ENCODE assay signal across 8 cellular contexts in genomic region chr19:48321622-48322591, GRCh38. TPM values are rescaled to one million over a fixed set of nuclear protein-coding genes. Genes with fewer than 3 reads are reported as not detected.
A peak's percentile ranks its signal among the peaks of the same experiment; 100 is the strongest.
DNase-seq lines count a peak whose midpoint lies in the region; ATAC-seq and TF ChIP-seq lines count a peak whose summit lies in the region.

No MANE protein-coding gene starts in this region.

- DNase-seq in GDM1 (lab: John Stamatoyannopoulos, UW), result peak; percentile 99
- DNase-seq in HCT116 (ENCODE audit: low read depth, low spot score), result peak; percentile 94
- peak; percentile 98 for DNase-seq in MM.1S
- peak; percentile 91 to 92 for DNase-seq in SHP77 (lab: John Stamatoyannopoulos, UW)
- peak; percentile 99 for DNase-seq in activated gamma-delta T cell (lab: John Stamatoyannopoulos, UW)
- peak; percentile 99 for DNase-seq in fibroblast of villous mesenchyme (ENCODE audit: low read depth)
- peak; percentile 98 for DNase-seq in neural progenitor cell (ENCODE audit: low spot score)
- peak; percentile 99 for DNase-seq in stomach

- H3F3A ChIP-seq in MM.1S (ENCODE audit: insufficient read depth, low read length), result peaks cover 4% of the 10 kb centered on the region
- H3F3A ChIP-seq in neural progenitor cell (ENCODE audit: low read depth), result peaks cover 20% of the 10 kb centered on the region

- H3K9me2 ChIP-seq in HCT116 (ENCODE audit: insufficient read depth) (no peaks in the 10 kb centered on the region), MM.1S (replicated peaks; ENCODE audit: insufficient read depth, low read length) (no peaks in the 10 kb centered on the region)

- H3K27me3 ChIP-seq in HCT116 (ENCODE audit: insufficient read depth, low read length) (no peaks in the 10 kb centered on the region), MM.1S (replicated peaks; ENCODE audit: insufficient read depth, low read length) (no peaks in the 10 kb centered on the region), neural progenitor cell (peaks cover 8% of the 10 kb centered on the region), stomach (no peaks in the 10 kb centered on the region)

- CTCF ChIA-PET in HCT116 (lab: Charles Lee), result interaction anchor here (0.9 to 10.2 kb wide), 12 partner anchors 12 to 264 kb away, joined by 3 to 158 read pairs (median 4); partner anchors contain the start of genes KDELR1, SYNGR4 and TMEM143

- peaks cover 2% of the 10 kb centered on the region for H3K9me3 Mint-ChIP-seq in neural progenitor cell

- POLR2A ChIA-PET in HCT116 (lab: Charles Lee), result interaction anchor here (0.5 to 5.8 kb wide), 6 partner anchors 11 to 297 kb away, joined by 3 to 53 read pairs (median 4); partner anchors contain the start of genes RPL18, SPHK2, SYNGR4 and TMEM143

- ATAC-seq in HCT116, result peak; percentile 69

- H4K20me1 ChIP-seq in HCT116 (ENCODE audit: insufficient read depth), result no peaks in the 10 kb centered on the region
- no peaks in the 10 kb centered on the region for H4K20me1 ChIP-seq in MM.1S (ENCODE audit: insufficient read depth, low read length)
- H4K20me1 ChIP-seq in neural progenitor cell (ENCODE audit: low read depth), result no peaks in the 10 kb centered on the region

- H3K4me3 ChIP-seq in HCT116 (replicated peaks in 1 of 2; ENCODE audit: low read depth in 1 of 2, low read length in 2 of 2), result peak overlapping the region; percentile 55 to 67
- H3K4me3 ChIP-seq in MM.1S (ENCODE audit: low read length), result peak overlapping the region; percentile 68
- H3K4me3 ChIP-seq in fibroblast of villous mesenchyme (ENCODE audit: low read depth, low read length), result peak overlapping the region; percentile 68
- H3K4me3 ChIP-seq in neural progenitor cell, result peak overlapping the region; percentile 42
- H3K4me3 ChIP-seq in stomach, result peak overlapping the region; percentile 50 to 62 (median 54)

- peaks cover 60% of the 10 kb centered on the region for H3K4me1 Mint-ChIP-seq in neural progenitor cell

- H3K79me2 ChIP-seq in HCT116 (ENCODE audit: insufficient read depth, low read length) (peaks cover 14% of the 10 kb centered on the region), MM.1S (ENCODE audit: low read length) (no peaks in the 10 kb centered on the region), neural progenitor cell (ENCODE audit: low read depth) (no peaks in the 10 kb centered on the region)

- H3K9me3 ChIP-seq in HCT116 (ENCODE audit: control insufficient read depth in 1 of 2, insufficient read depth in 1 of 2, low read depth in 1 of 2, low read length in 2 of 2) (no peaks in the 10 kb centered on the region), MM.1S (replicated peaks; ENCODE audit: insufficient read depth, low read length) (no peaks in the 10 kb centered on the region), neural progenitor cell (ENCODE audit: low read depth) (no peaks in the 10 kb centered on the region), stomach (no peaks in the 10 kb centered on the region)

- peak in 1 of 3 experiments; percentile 8; a peak in 1 of 6 replicates for TF ChIP-seq CTCF in HCT116 (IDR thresholded peaks at IDR 0.05 in 2 of 3, conservative IDR thresholded peaks at IDR 0.05 in 1 of 3; ENCODE audit: borderline replicate concordance in 1 of 3, insufficient read depth in 1 of 3, low read depth in 2 of 3, low read length in 2 of 3)
- no peak for TF ChIP-seq CTCF in MM.1S (IDR thresholded peaks at IDR 0.05; ENCODE audit: low read length)
- no peak for TF ChIP-seq CTCF in fibroblast of villous mesenchyme (IDR thresholded peaks at IDR 0.05; ENCODE audit: insufficient read depth, low read depth, low read length)
- TF ChIP-seq CTCF in neural progenitor cell (IDR thresholded peaks at IDR 0.05), result peak; percentile 3
- peak in 1 of 7 experiments; percentile 8 for TF ChIP-seq CTCF in stomach (IDR thresholded peaks at IDR 0.05)

- TF ChIP-seq POLR2A in HCT116 (IDR thresholded peaks at IDR 0.05; ENCODE audit: borderline replicate concordance, extremely low read depth, insufficient read depth, insufficient read length) (peak; percentile 59), stomach (IDR thresholded peaks at IDR 0.05) (peak in 1 of 4 donors; percentile 26)

- intact Hi-C loops in HCT116 (cut with micrococcal nuclease) (loop anchor here (10.0 kb wide), 2 partner anchors 73 to 263 kb away; partner anchors contain the start of genes GRIN2D and KDELR1), stomach (cut with DNase I; ENCODE audit: low total_unique reads) (no loop called here)

- H3K4me2 ChIP-seq in HCT116 (ENCODE audit: low read length), result peak overlapping the region; percentile 94
- H3K4me2 ChIP-seq in MM.1S (ENCODE audit: low read depth, low read length), result peak overlapping the region; percentile 97
- H3K4me2 ChIP-seq in neural progenitor cell, result peak overlapping the region; percentile 68

- H2AFZ ChIP-seq in HCT116 (ENCODE audit: low read depth, low read length, poor library complexity, severe bottlenecking) (no peak overlapping the region), MM.1S (ENCODE audit: low read length) (peak overlapping the region; percentile 82), neural progenitor cell (replicated peaks) (peak overlapping the region; percentile 6)

- H3K4me1 ChIP-seq in HCT116 (ENCODE audit: control insufficient read depth in 1 of 2, insufficient read depth in 2 of 2, low read length in 2 of 2) (peaks cover 40 to 76% of the 10 kb centered on the region in 2 experiments), MM.1S (ENCODE audit: low read length) (peaks cover 28% of the 10 kb centered on the region), neural progenitor cell (no peaks in the 10 kb centered on the region), stomach (peaks cover 41 to 64% (median 50%) of the 10 kb centered on the region in 4 donors)

- 1 to 5% (median 2%) methylated on average over 16 to 63 of the region's 63 CpGs for WGBS in stomach, 5 donors

- H3K4me3 Mint-ChIP-seq in neural progenitor cell, result peak overlapping the region; percentile 91

- H3K27ac ChIP-seq in HCT116 (ENCODE audit: low read depth, low read length) (peak overlapping the region; percentile 96), MM.1S (ENCODE audit: low read length) (peak overlapping the region; percentile 91), neural progenitor cell (no peak overlapping the region), stomach (peak overlapping the region; percentile 95 to 100 (median 96))

- peaks cover 2% of the 10 kb centered on the region for H3K36me3 Mint-ChIP-seq in neural progenitor cell

- no peak for TF ChIP-seq RAD21 in HCT116 (IDR thresholded peaks at IDR 0.05; ENCODE audit: low read depth)

- peak overlapping the region; percentile 85 for H3K9ac ChIP-seq in HCT116 (ENCODE audit: low read length)
- peak overlapping the region; percentile 86 for H3K9ac ChIP-seq in MM.1S (ENCODE audit: low read length)
- H3K9ac ChIP-seq in neural progenitor cell, result no peak overlapping the region

- H3K27ac Mint-ChIP-seq in neural progenitor cell, result peak overlapping the region; percentile 98

- no peak for TF ChIP-seq EP300 in stomach (IDR thresholded peaks at IDR 0.05)

- RAD21 ChIA-PET in HCT116 (lab: Charles Lee; ENCODE audit: low non-redundant PET in 1 of 2, low total read pairs in 2 of 2, uncharacterized antibody in 2 of 2, unreplicated experiment in 2 of 2), result interaction anchor here (1.3 to 4.2 kb wide), 3 partner anchors 11 to 42 kb away, joined by 3 to 54 read pairs (median 32); partner anchors contain the start of genes SYNGR4 (in 1 of the 2) and TMEM143 (in 1 of the 2)

- BruUV-seq in HCT116 (replicated peaks; lab: Mats Ljungman, UMichigan), result TSS peak; percentile 72

- peaks cover 6% of the 10 kb centered on the region for H3K27me3 Mint-ChIP-seq in neural progenitor cell (ENCODE audit: insufficient read depth, low read depth)

- H3K36me3 ChIP-seq in HCT116 (ENCODE audit: control insufficient read depth in 1 of 2, insufficient read depth in 2 of 2, low read length in 2 of 2) (no peaks in the 10 kb centered on the region), MM.1S (replicated peaks; ENCODE audit: insufficient read depth, low read length) (no peaks in the 10 kb centered on the region), neural progenitor cell (no peaks in the 10 kb centered on the region), stomach (no peaks in the 10 kb centered on the region)

TF ChIP-seq in HCT116, 20 proteins besides CTCF, POLR2A, EP300 and RAD21 (continues in another document):
- TF ChIP-seq ELF1 (IDR thresholded peaks at IDR 0.05; ENCODE audit: borderline replicate concordance, low read depth) (no peak; the same call in 1 of the 2 replicates), SRF (IDR thresholded peaks at IDR 0.05; ENCODE audit: low read depth) (no peak; the same call in 1 of the 2 replicates), SP1 (IDR thresholded peaks at IDR 0.05; ENCODE audit: low read depth) (peak; percentile 95), EGR1 (IDR thresholded peaks at IDR 0.05; ENCODE audit: low read depth) (peak; percentile 98), CBX3 (IDR thresholded peaks at IDR 0.05; ENCODE audit: low read depth) (no peak; the same call in 1 of the 2 replicates), ZNF274 (IDR thresholded peaks at IDR 0.05; ENCODE audit: low read depth, low read length) (no peak), EZH2 (IDR thresholded peaks at IDR 0.05) (no peak), CEBPB (IDR thresholded peaks at IDR 0.05; ENCODE audit: low read depth) (no peak), TCF7L2 (IDR thresholded peaks at IDR 0.05; ENCODE audit: borderline replicate concordance, extremely low read depth, insufficient read depth, insufficient read length) (peak; percentile 70), SIN3A (IDR thresholded peaks at IDR 0.05; ENCODE audit: low read depth) (peak; percentile 65)

RNA-seq across cellular contexts. Expression of gene EMP3, which starts 3.4 kb away (rescaled TPM):
- total RNA-seq in HCT116 (2021; ENCODE audit: unreplicated experiment) (92.9 TPM), fibroblast of villous mesenchyme (82.8 and 92.4 TPM in 2 replicates), neural progenitor cell (ENCODE audit: low replicate concordance) (1.2 and 10.7 TPM in 2 replicates), stomach (10 to 100 TPM in 4 of 5 donors, 1 to 10 TPM in 1; 6.4 to 57.2 (median 27.5) TPM)
- polyA plus RNA-seq in HCT116 (2012), result 191 and 197 TPM in 2 replicates
- polyA plus RNA-seq in stomach, result 10 to 100 TPM; 46.4 to 61.4 (median 53.7) TPM

RNA-seq across cellular contexts. Expression of gene TMEM143, which starts 41.8 kb away (rescaled TPM):
- total RNA-seq in HCT116 (2021; ENCODE audit: unreplicated experiment) (13.2 TPM), fibroblast of villous mesenchyme (2.9 and 3.0 TPM in 2 replicates), neural progenitor cell (ENCODE audit: low replicate concordance) (3.1 and 9.4 TPM in 2 replicates), stomach (10 to 100 TPM in 4 of 5 donors, 1 to 10 TPM in 1; 9.4 to 33.3 (median 12.3) TPM)
- 10.1 and 10.6 TPM in 2 replicates for polyA plus RNA-seq in HCT116 (2012)
- polyA plus RNA-seq in stomach, result 1 to 10 TPM; 4.2 to 8.6 (median 7.8) TPM

RNA-seq across cellular contexts. Expression of gene SYNGR4, which starts 42.3 kb away (rescaled TPM):
- total RNA-seq in HCT116 (2021; ENCODE audit: unreplicated experiment) (0.49 TPM), fibroblast of villous mesenchyme (not detected in 2 replicates), neural progenitor cell (ENCODE audit: low replicate concordance) (not detected in 2 replicates), stomach (not detected)
- polyA plus RNA-seq in HCT116 (2012), result 0.44 and 0.62 TPM in 2 replicates
- not detected for polyA plus RNA-seq in stomach

RNA-seq across cellular contexts. Expression of gene ZNF114, which starts 52.0 kb away (rescaled TPM):
- total RNA-seq in HCT116 (2021; ENCODE audit: unreplicated experiment) (4.1 TPM), fibroblast of villous mesenchyme (0.32 and 0.43 TPM in 2 replicates), neural progenitor cell (ENCODE audit: low replicate concordance) (5.4 and 6.0 TPM in 2 replicates), stomach (under 1 TPM in 1 of 5 donors, not detected in 4; 0.55 TPM)
- 2.6 and 4.3 TPM in 2 replicates for polyA plus RNA-seq in HCT116 (2012)
- under 1 TPM in 1 of 3 donors, not detected in 2; 0.10 TPM for polyA plus RNA-seq in stomach
